Comparison of ENCODE assay signal across 19 cellular contexts in the genomic region with DNA sequence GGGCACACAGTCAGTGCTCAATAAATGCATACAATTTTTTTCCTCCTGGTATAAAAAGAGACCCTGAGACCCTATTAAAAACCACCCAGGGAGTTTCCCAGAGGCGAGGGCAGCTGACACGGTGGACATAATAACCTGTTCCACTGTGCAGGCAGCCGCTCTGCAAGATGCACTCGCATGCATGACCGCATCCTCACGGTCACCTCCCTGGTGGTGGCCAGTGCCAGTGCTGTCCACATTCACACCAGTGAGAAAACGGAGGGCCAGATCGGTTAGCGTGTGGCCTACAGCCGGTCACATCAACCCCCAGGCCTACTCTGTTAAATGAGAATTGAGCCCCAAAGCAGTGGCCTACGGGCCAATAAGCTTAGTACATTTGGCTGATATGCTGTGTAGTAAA. TPM values are rescaled to one million over a fixed set of nuclear protein-coding genes. Genes with fewer than 3 reads are reported as not detected.
DNase-seq lines count a peak whose midpoint lies in the region; ATAC-seq and TF ChIP-seq lines count a peak whose summit lies in the region.
"Had no signal": no experiment of that assay in that cellular context is flagged by ENCODE, and none has a peak within 500 bp of the region (broad histone marks: within the 10 kb centered on the region; RNA-seq: fewer than 3 reads in every experiment).

No MANE protein-coding gene starts in this region.

- no peak overlapping the region for H3K4me3 ChIP-seq in spleen
- H3K4me3 ChIP-seq: GM23248, SJSA1 had no signal

- DNase-seq in G401 (ENCODE audit: low spot score): peak; percentile 80
- DNase-seq in spleen: peak; percentile 77
- DNase-seq in T1000 (lab: John Stamatoyannopoulos, UW): no peak
- DNase-seq in DMS53 treated with DMSO at 0.1 percent for 48 hours (lab: John Stamatoyannopoulos, UW; ENCODE audit: unreplicated experiment): no peak
- DNase-seq in activated naive CD4-positive, alpha-beta T cell treated with anti-CD3 and anti-CD28 coated beads, Interleukin-2, amount 50 U/mL, for 72 hours (ENCODE audit: low spot score in 2 of 2): no peak
- DNase-seq: AML-193; CD8-positive, alpha-beta T cell; GM23248; HFFc6; MV-4-11; NCI-H1694; NCI-H2107; NCI-H446; NCI-H748 treated with DMSO at 0.1 percent for 48 hours; PC-3 had no signal

- no peaks in the 10 kb centered on the region for H3K9me3 ChIP-seq in spleen
- H3K9me3 ChIP-seq: SJSA1 had no signal

- H3K36me3 ChIP-seq in spleen: peaks cover 0 to 50% (median 16%) of the 10 kb centered on the region in 6 donors
- H3K36me3 ChIP-seq: SJSA1 had no signal

- H3K27ac Mint-ChIP-seq in nephron: peak overlapping the region in 2 of 3 experiments; percentile 69 to 98
- no peak overlapping the region for H3K27ac Mint-ChIP-seq in activated naive CD4-positive, alpha-beta T cell treated with anti-CD3 and anti-CD28 coated beads, Interleukin-2, amount 50 U/mL, for 72 hours
- H3K27ac Mint-ChIP-seq: CD8-positive, alpha-beta T cell; HFFc6 had no signal

- ATAC-seq in activated naive CD4-positive, alpha-beta T cell treated with anti-CD3 and anti-CD28 coated beads, Interleukin-2, amount 50 U/mL, for 72 hours: no peak
- no peak for ATAC-seq in HG03196 (IDR thresholded peaks at IDR 0.05; ENCODE audit: unreplicated experiment)
- ATAC-seq: CD8-positive, alpha-beta T cell; PC-3 had no signal

- no peaks in the 10 kb centered on the region for H3K9me3 Mint-ChIP-seq in nephron
- H3K9me3 Mint-ChIP-seq in activated naive CD4-positive, alpha-beta T cell treated with anti-CD3 and anti-CD28 coated beads, Interleukin-2, amount 50 U/mL, for 72 hours: peaks cover 0 to 5% of the 10 kb centered on the region in 2 donors
- H3K9me3 Mint-ChIP-seq: CD8-positive, alpha-beta T cell; HFFc6 had no signal

- no peak for TF ChIP-seq POLR2A in spleen (IDR thresholded peaks at IDR 0.05)

- in situ Hi-C loops in G401 (cut with HindIII; ENCODE audit: low sequenced_read_pairs): no loop called here

- intact Hi-C loops in spleen (cut with DNase I; ENCODE audit: low total_unique reads): no loop called here

- peak overlapping the region; percentile 19 for H3K27ac ChIP-seq in cingulate gyrus (ENCODE audit: low read depth, low read length)
- H3K27ac ChIP-seq in spleen: no peak overlapping the region
- H3K27ac ChIP-seq: GM23248, SJSA1 had no signal

- WGBS in spleen, 5 donors: 93 to 97% (median 95%) methylated on average over 11 of the region's 11 CpGs

- peaks cover 15% of the 10 kb centered on the region for H3K36me3 Mint-ChIP-seq in nephron (ENCODE audit: low read depth)
- peaks cover 8 to 30% of the 10 kb centered on the region in 2 donors for H3K36me3 Mint-ChIP-seq in activated naive CD4-positive, alpha-beta T cell treated with anti-CD3 and anti-CD28 coated beads, Interleukin-2, amount 50 U/mL, for 72 hours

- no peaks in the 10 kb centered on the region for H3K27me3 Mint-ChIP-seq in nephron (ENCODE audit: low read depth)

- peaks cover 40% of the 10 kb centered on the region for H3K4me1 Mint-ChIP-seq in nephron

- H3K27me3 ChIP-seq in spleen (replicated peaks in 1 of 7): no peaks in the 10 kb centered on the region
- H3K27me3 ChIP-seq: SJSA1 had no signal

- no peak overlapping the region for H3K4me3 Mint-ChIP-seq in nephron
- H3K4me3 Mint-ChIP-seq: CD8-positive, alpha-beta T cell; HFFc6 had no signal

- peaks cover 13 to 79% (median 47%) of the 10 kb centered on the region in 6 donors for H3K4me1 ChIP-seq in spleen

- TF ChIP-seq CTCF in nephron (IDR thresholded peaks at IDR 0.05; ENCODE audit: unreplicated experiment in 3 of 3) (no peak), spleen (IDR thresholded peaks at IDR 0.05 in 8 of 11, conservative IDR thresholded peaks at IDR 0.05 in 3 of 11) (no peak)

RNA-seq across cellular contexts. Expression of a gene that starts 24.8 kb away (rescaled TPM):
- total RNA-seq in G401 (2014; rRNA removed; shearing (Covaris generic)): 5.1 and 5.6 TPM in 2 replicates
- 10 to 100 TPM; 46.6 to 75.0 (median 62.3) TPM for total RNA-seq in spleen
- 10 to 100 TPM; 36.4 to 46.0 (median 39.7) TPM for polyA plus RNA-seq in spleen
- 10 to 100 TPM in 1 of 2 donors, 1 to 10 TPM in 1; 2.6 to 18.9 TPM for total RNA-seq in activated naive CD4-positive, alpha-beta T cell treated with anti-CD3 and anti-CD28 coated beads, Interleukin-2, amount 50 U/mL, for 72 hours

Comparison
In these comparisons a context has a peak if more than half of its experiments do, and no peak if none do; other contexts are left out.
1. DNase-seq: peak in G401 (single experiment) and spleen (single experiment); none in T1000 (single experiment), DMS53 treated with DMSO at 0.1 percent for 48 hours (single experiment) and activated naive CD4-positive, alpha-beta T cell treated with anti-CD3 and anti-CD28 coated beads, Interleukin-2, amount 50 U/mL, for 72 hours (0 of 2).
2. H3K27ac Mint-ChIP-seq: peak in nephron (2 of 3); none in activated naive CD4-positive, alpha-beta T cell treated with anti-CD3 and anti-CD28 coated beads, Interleukin-2, amount 50 U/mL, for 72 hours (0 of 2).